Comparison of ENCODE assay signal across 13 cellular contexts in the genomic region with DNA sequence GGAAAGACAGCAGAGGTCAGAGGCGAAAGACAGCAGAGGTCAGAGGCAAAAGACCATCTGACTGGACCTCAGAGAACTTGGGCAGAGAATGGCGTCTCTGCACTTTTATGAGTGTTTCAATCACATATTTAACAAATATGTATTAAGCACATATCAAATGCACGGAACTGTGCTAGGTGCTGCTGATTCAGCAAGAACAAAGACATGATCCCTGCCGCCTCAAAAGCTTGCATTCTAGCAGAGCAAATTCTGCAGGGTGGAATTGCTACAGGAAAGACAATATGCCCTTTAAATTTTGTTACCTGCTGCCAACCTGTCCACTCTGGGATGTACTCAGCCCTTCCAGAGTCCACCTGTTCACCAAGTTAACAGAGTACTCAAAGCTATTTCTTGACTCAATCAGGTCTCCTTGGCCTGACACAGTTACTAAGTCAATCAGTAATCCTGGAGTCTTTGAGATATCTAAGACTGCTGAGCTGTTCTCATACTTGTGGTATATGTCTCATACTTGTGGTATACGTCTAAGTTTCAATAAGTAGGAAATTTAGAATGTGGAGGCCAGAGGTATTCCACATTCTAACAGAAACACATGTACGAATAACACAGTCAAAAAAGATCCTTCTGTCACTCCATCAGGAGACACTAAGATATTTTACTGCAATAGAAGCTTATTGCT.
A peak's percentile ranks its signal among the peaks of the same experiment; 100 is the strongest.
DNase-seq lines count a peak whose midpoint lies in the region; ATAC-seq and TF ChIP-seq lines count a peak whose summit lies in the region.
"Had no signal": no experiment of that assay in that cellular context is flagged by ENCODE, and none has a peak within 500 bp of the region (broad histone marks: within the 10 kb centered on the region; RNA-seq: fewer than 3 reads in every experiment).

No MANE protein-coding gene starts in this region.

- POLR2A ChIA-PET in MCF 10A (lab: Yijun Ruan, JAX) = interaction anchor here (1.2 kb wide), 1 partner anchor 16 kb away, joined by 4 read pairs; no protein-coding TSS in a partner anchor

- 80% methylated on average over 6 of the region's 6 CpGs for WGBS in mammary epithelial cell (ENCODE audit: low coverage, missing lambda C conversion rate)

- no peaks in the 10 kb centered on the region for H4K20me1 ChIP-seq in mammary epithelial cell (ENCODE audit: insufficient read depth, low read length)

- H3K36me3 ChIP-seq in mammary epithelial cell (ENCODE audit: insufficient read depth, low read length) = no peaks in the 10 kb centered on the region

- H3K4me2 ChIP-seq in mammary epithelial cell (ENCODE audit: insufficient read depth, low read depth, low read length) = no peak overlapping the region

- peak; percentile 87 for ATAC-seq in stimulated activated naive CD8-positive, alpha-beta T cell treated with anti-CD3 and anti-CD28 coated beads, Interleukin-15, amount 100 ng/mL, for 72 hours
- no peak for ATAC-seq in HG02610 (IDR thresholded peaks at IDR 0.05; ENCODE audit: unreplicated experiment)
- ATAC-seq: left lobe of liver had no signal

- TF ChIP-seq CTCF in mammary epithelial cell (conservative IDR thresholded peaks at IDR 0.05 in 1 of 2, IDR thresholded peaks at IDR 0.05 in 1 of 2; ENCODE audit: extremely low read depth in 1 of 2, insufficient read depth in 1 of 2, low read depth in 1 of 2, low read length in 2 of 2) (no peak), MCF 10A (IDR thresholded peaks at IDR 0.05; ENCODE audit: unreplicated experiment) (no peak), fibroblast of mammary gland (conservative IDR thresholded peaks at IDR 0.05; ENCODE audit: control insufficient read depth, insufficient read depth, low read depth, low read length) (no peak)

- H3K4me1 Mint-ChIP-seq in MCF 10A (ENCODE audit: insufficient read depth, unreplicated experiment) = peaks cover 6% of the 10 kb centered on the region
- H3K4me1 Mint-ChIP-seq in stimulated activated naive CD8-positive, alpha-beta T cell treated with anti-CD3 and anti-CD28 coated beads, Interleukin-15, amount 100 ng/mL, for 72 hours = peaks cover 29% of the 10 kb centered on the region

- peak; percentile 82 for DNase-seq in mammary epithelial cell
- no peak for DNase-seq in MCF 10A (ENCODE audit: unreplicated experiment)
- DNase-seq in RKO (ENCODE audit: low spot score) = peak; percentile 28
- peak; percentile 74 for DNase-seq in fibroblast of mammary gland (ENCODE audit: low read depth)
- DNase-seq in stimulated activated naive CD8-positive, alpha-beta T cell treated with anti-CD3 and anti-CD28 coated beads, Interleukin-15, amount 100 ng/mL, for 72 hours = no peak
- DNase-seq in cardiac septum (ENCODE audit: low spot score) = no peak
- no peak for DNase-seq in medulla oblongata (ENCODE audit: extremely low spot score)
- DNase-seq: activated CD4-positive, CD25-positive, alpha-beta regulatory T cell treated with anti-CD3 and anti-CD28 coated beads, Interleukin-2, amount 50 U/mL, for 72 hours; foreskin melanocyte; NCI-H1694 treated with DMSO at 0.1 percent for 48 hours; nephron progenitor cell had no signal

- H2AFZ ChIP-seq in mammary epithelial cell (ENCODE audit: low read depth, low read length) = no peak overlapping the region

- no peaks in the 10 kb centered on the region for H3K9me3 ChIP-seq in mammary epithelial cell (replicated peaks; ENCODE audit: insufficient read depth, low read length)

- no peak overlapping the region for H3K4me3 Mint-ChIP-seq in MCF 10A (ENCODE audit: unreplicated experiment)
- H3K4me3 Mint-ChIP-seq in stimulated activated naive CD8-positive, alpha-beta T cell treated with anti-CD3 and anti-CD28 coated beads, Interleukin-15, amount 100 ng/mL, for 72 hours = no peak overlapping the region
- H3K4me3 Mint-ChIP-seq: nephron progenitor cell had no signal

- BruUV-seq in mammary epithelial cell (replicated peaks; lab: Mats Ljungman, UMichigan) (no TSS peak), MCF 10A (replicated peaks; lab: Mats Ljungman, UMichigan) (no TSS peak)

- in situ Hi-C loops in mammary epithelial cell (cut with MboI; ENCODE audit: low sequenced_read_pairs in 2 of 2) = no loop called here

- H3K79me2 ChIP-seq in mammary epithelial cell (ENCODE audit: insufficient read depth, low read length) = peaks cover 23% of the 10 kb centered on the region

- H3K27ac Mint-ChIP-seq in MCF 10A (ENCODE audit: low read depth, unreplicated experiment) = no peak overlapping the region
- no peak overlapping the region for H3K27ac Mint-ChIP-seq in stimulated activated naive CD8-positive, alpha-beta T cell treated with anti-CD3 and anti-CD28 coated beads, Interleukin-15, amount 100 ng/mL, for 72 hours
- H3K27ac Mint-ChIP-seq: nephron progenitor cell had no signal

- H3K4me1 ChIP-seq in mammary epithelial cell (ENCODE audit: insufficient read depth, low read length) = peaks cover 16% of the 10 kb centered on the region

- CTCF ChIA-PET in mammary epithelial cell (lab: Charles Lee; ENCODE audit: low non-redundant PET) = no interaction called here
- CTCF ChIA-PET in MCF 10A (lab: Yijun Ruan, JAX) = interaction anchor here (0.6 to 1.2 kb wide), 4 partner anchors 8 to 140 kb away, joined by 3 to 5 read pairs (median 3); no protein-coding TSS in a partner anchor

- peaks cover 9% of the 10 kb centered on the region for H3K36me3 Mint-ChIP-seq in MCF 10A (ENCODE audit: insufficient read depth, unreplicated experiment)

- intact Hi-C loops in mammary epithelial cell (cut with micrococcal nuclease) = no loop called here
- intact Hi-C loops in MCF 10A (cut with micrococcal nuclease) = no loop called here
- intact Hi-C loops in cardiac septum (cut with DNase I) = no loop called here

- no peaks in the 10 kb centered on the region for H3K9me3 Mint-ChIP-seq in MCF 10A (ENCODE audit: unreplicated experiment)
- no peaks in the 10 kb centered on the region for H3K9me3 Mint-ChIP-seq in stimulated activated naive CD8-positive, alpha-beta T cell treated with anti-CD3 and anti-CD28 coated beads, Interleukin-15, amount 100 ng/mL, for 72 hours
- H3K9me3 Mint-ChIP-seq: nephron progenitor cell had no signal

- H3K27me3 ChIP-seq in mammary epithelial cell (ENCODE audit: insufficient read depth, low read length) = no peaks in the 10 kb centered on the region

- no peak overlapping the region for H3K27ac ChIP-seq in mammary epithelial cell (ENCODE audit: insufficient read depth, low read depth, low read length)

- no peak overlapping the region for H3K9ac ChIP-seq in mammary epithelial cell (ENCODE audit: insufficient read depth, low read length)

- no peaks in the 10 kb centered on the region for H3K27me3 Mint-ChIP-seq in MCF 10A (ENCODE audit: insufficient read depth, unreplicated experiment)
- no peaks in the 10 kb centered on the region for H3K27me3 Mint-ChIP-seq in stimulated activated naive CD8-positive, alpha-beta T cell treated with anti-CD3 and anti-CD28 coated beads, Interleukin-15, amount 100 ng/mL, for 72 hours

- dilution Hi-C loops in mammary epithelial cell (cut with HindIII; ENCODE audit: low sequenced_read_pairs) = loop anchor here (5.0 kb wide), 1 partner anchor 33 kb away; no protein-coding TSS in a partner anchor

- no peak overlapping the region for H3K4me3 ChIP-seq in mammary epithelial cell (replicated peaks in 1 of 3; ENCODE audit: insufficient read depth in 1 of 3, low read depth in 2 of 3, low read length in 3 of 3)
- no peak overlapping the region for H3K4me3 ChIP-seq in fibroblast of mammary gland (ENCODE audit: control insufficient read depth, low read depth, low read length)

Comparison
In these comparisons a context has a peak if more than half of its experiments do, and no peak if none do; other contexts are left out.
1. DNase-seq: peak in mammary epithelial cell (single experiment), RKO (single experiment) and fibroblast of mammary gland (single experiment); none in MCF 10A (single experiment), stimulated activated naive CD8-positive, alpha-beta T cell treated with anti-CD3 and anti-CD28 coated beads, Interleukin-15, amount 100 ng/mL, for 72 hours (0 of 2), cardiac septum (single experiment) and medulla oblongata (single experiment).